Comparison of ENCODE assay signal across 9 cellular contexts in genomic region chr10:122044045-122044661, GRCh38. TPM values are rescaled to one million over a fixed set of nuclear protein-coding genes. Genes with fewer than 3 reads are reported as not detected.
DNase-seq lines count a peak whose midpoint lies in the region; ATAC-seq and TF ChIP-seq lines count a peak whose summit lies in the region.
"Had no signal": no experiment of that assay in that cellular context is flagged by ENCODE, and none has a peak within 500 bp of the region (broad histone marks: within the 10 kb centered on the region; RNA-seq: fewer than 3 reads in every experiment).

No MANE protein-coding gene starts in this region.

- H3K9me3 Mint-ChIP-seq in activated CD4-positive, alpha-beta T cell treated with anti-CD3 and anti-CD28 coated beads for 36 hours (ENCODE audit: low read depth) = no peaks in the 10 kb centered on the region

- H4K20me1 ChIP-seq in HCT116 (ENCODE audit: insufficient read depth) = no peaks in the 10 kb centered on the region

- H2AFZ ChIP-seq in HCT116 (ENCODE audit: low read depth, low read length, poor library complexity, severe bottlenecking) = peak overlapping the region; percentile 85

- TF ChIP-seq RAD21 in HCT116 (IDR thresholded peaks at IDR 0.05; ENCODE audit: low read depth) = no peak

- RAD21 ChIA-PET in HCT116 (lab: Charles Lee; ENCODE audit: low non-redundant PET in 1 of 2, low total read pairs in 2 of 2, uncharacterized antibody in 2 of 2, unreplicated experiment in 2 of 2) = no interaction called here

- WGBS in sigmoid colon, 2 donors = 58 to 70% methylated on average over 13 of the region's 13 CpGs

- BruUV-seq in HCT116 (replicated peaks; lab: Mats Ljungman, UMichigan) = no TSS peak

- peak overlapping the region; percentile 8; the same call in 1 of the 2 replicates for H3K9ac ChIP-seq in HCT116 (ENCODE audit: low read length)

- H3K4me1 Mint-ChIP-seq in activated CD4-positive, alpha-beta T cell treated with anti-CD3 and anti-CD28 coated beads for 36 hours = no peaks in the 10 kb centered on the region

- H3K27ac ChIP-seq in HCT116 (ENCODE audit: low read depth, low read length) = no peak overlapping the region
- H3K27ac ChIP-seq in right atrium auricular region = peak overlapping the region; percentile 63 to 80
- peak overlapping the region; percentile 83 to 88 (median 86) for H3K27ac ChIP-seq in sigmoid colon
- H3K27ac ChIP-seq: breast epithelium had no signal

- no peak for TF ChIP-seq EP300 in sigmoid colon (IDR thresholded peaks at IDR 0.05)

- no peaks in the 10 kb centered on the region for H3K36me3 Mint-ChIP-seq in activated CD4-positive, alpha-beta T cell treated with anti-CD3 and anti-CD28 coated beads for 36 hours (ENCODE audit: low read depth)

- no peaks in the 10 kb centered on the region for H3K36me3 ChIP-seq in HCT116 (ENCODE audit: control insufficient read depth in 1 of 2, insufficient read depth in 2 of 2, low read length in 2 of 2)
- no peaks in the 10 kb centered on the region for H3K36me3 ChIP-seq in right atrium auricular region
- H3K36me3 ChIP-seq in sigmoid colon = no peaks in the 10 kb centered on the region
- H3K36me3 ChIP-seq: breast epithelium had no signal

- TF ChIP-seq POLR2A in HCT116 (IDR thresholded peaks at IDR 0.05; ENCODE audit: borderline replicate concordance, extremely low read depth, insufficient read depth, insufficient read length) (no peak), sigmoid colon (IDR thresholded peaks at IDR 0.05) (no peak)

- H3K27ac Mint-ChIP-seq in activated CD4-positive, alpha-beta T cell treated with anti-CD3 and anti-CD28 coated beads for 36 hours = no peak overlapping the region

- H3K4me2 ChIP-seq in HCT116 (ENCODE audit: low read length) = peak overlapping the region; percentile 60

- H3K79me2 ChIP-seq in HCT116 (ENCODE audit: insufficient read depth, low read length) = no peaks in the 10 kb centered on the region

- H3K4me3 ChIP-seq in HCT116 (replicated peaks in 1 of 2; ENCODE audit: low read depth in 1 of 2, low read length in 2 of 2) = peak overlapping the region in 1 of 2 experiments; percentile 5; a peak in 1 of 4 replicates
- H3K4me3 ChIP-seq in right atrium auricular region = no peak overlapping the region
- H3K4me3 ChIP-seq in sigmoid colon = peak overlapping the region in 3 of 4 donors; percentile 12 to 29 (median 21)
- H3K4me3 ChIP-seq: breast epithelium had no signal

- DNase-seq in HCT116 (ENCODE audit: low read depth, low spot score) (no peak), RPMI7951 (ENCODE audit: low read depth) (peak; percentile 25), right atrium auricular region (ENCODE audit: low spot score) (no peak), sigmoid colon (peak; percentile 89), KG1 (lab: John Stamatoyannopoulos, UW) (no peak)
- no peak for DNase-seq in activated CD8-positive, alpha-beta memory T cell treated with anti-CD3 and anti-CD28 coated beads for 24 hours
- no peak for DNase-seq in effector CD4-positive, alpha-beta T cell
- no peak for DNase-seq in activated CD4-positive, alpha-beta T cell treated with anti-CD3 and anti-CD28 coated beads for 36 hours

- H3K27me3 ChIP-seq in HCT116 (ENCODE audit: insufficient read depth, low read length) = no peaks in the 10 kb centered on the region
- H3K27me3 ChIP-seq in right atrium auricular region = no peaks in the 10 kb centered on the region
- no peaks in the 10 kb centered on the region for H3K27me3 ChIP-seq in sigmoid colon
- H3K27me3 ChIP-seq: breast epithelium had no signal

- H3K9me3 ChIP-seq in HCT116 (ENCODE audit: control insufficient read depth in 1 of 2, insufficient read depth in 1 of 2, low read depth in 1 of 2, low read length in 2 of 2) (no peaks in the 10 kb centered on the region), right atrium auricular region (no peaks in the 10 kb centered on the region), sigmoid colon (no peaks in the 10 kb centered on the region)
- H3K9me3 ChIP-seq: breast epithelium had no signal

- H3K4me1 ChIP-seq in HCT116 (ENCODE audit: control insufficient read depth in 1 of 2, insufficient read depth in 2 of 2, low read length in 2 of 2) (peaks cover 15 to 20% of the 10 kb centered on the region in 2 experiments), right atrium auricular region (peaks cover 0 to 45% of the 10 kb centered on the region in 2 donors), sigmoid colon (peaks cover 0 to 47% (median 42%) of the 10 kb centered on the region in 4 donors)
- H3K4me1 ChIP-seq: breast epithelium had no signal

- H3K27me3 Mint-ChIP-seq in activated CD4-positive, alpha-beta T cell treated with anti-CD3 and anti-CD28 coated beads for 36 hours = peaks cover 10% of the 10 kb centered on the region

- no peaks in the 10 kb centered on the region for H3K9me2 ChIP-seq in HCT116 (ENCODE audit: insufficient read depth)

- CTCF ChIA-PET in HCT116 (lab: Charles Lee) = interaction anchor here (1.5 kb wide), 1 partner anchor 11 kb away, joined by 3 read pairs; no protein-coding TSS in a partner anchor
- CTCF ChIA-PET in activated CD4-positive, alpha-beta T cell treated with anti-CD3 and anti-CD28 coated beads for 36 hours (lab: Charles Lee) = no interaction called here

- intact Hi-C loops in HCT116 (cut with micrococcal nuclease) = no loop called here
- intact Hi-C loops in sigmoid colon (cut with DNase I) = loop anchor here (2.0 kb wide), 1 partner anchor 19 kb away; no protein-coding TSS in a partner anchor
- intact Hi-C loops in activated CD4-positive, alpha-beta T cell treated with anti-CD3 and anti-CD28 coated beads for 36 hours (cut with DNase I, micrococcal nuclease) = no loop called here

- peak; percentile 83 for ATAC-seq in HCT116
- ATAC-seq in activated CD4-positive, alpha-beta T cell treated with anti-CD3 and anti-CD28 coated beads for 36 hours = no peak

- POLR2A ChIA-PET in HCT116 (lab: Charles Lee) = interaction anchor here (1.2 kb wide), 3 partner anchors 16 to 69 kb away, joined by 3 to 4 read pairs (median 4); no protein-coding TSS in a partner anchor
- POLR2A ChIA-PET in activated CD4-positive, alpha-beta T cell treated with anti-CD3 and anti-CD28 coated beads for 36 hours (lab: Charles Lee) = no interaction called here

- H3K4me3 Mint-ChIP-seq in activated CD4-positive, alpha-beta T cell treated with anti-CD3 and anti-CD28 coated beads for 36 hours = no peak overlapping the region

- no peak for TF ChIP-seq CTCF in HCT116 (IDR thresholded peaks at IDR 0.05 in 2 of 3, conservative IDR thresholded peaks at IDR 0.05 in 1 of 3; ENCODE audit: borderline replicate concordance in 1 of 3, insufficient read depth in 1 of 3, low read depth in 2 of 3, low read length in 2 of 3)
- TF ChIP-seq CTCF in right atrium auricular region (IDR thresholded peaks at IDR 0.05) = no peak
- no peak for TF ChIP-seq CTCF in sigmoid colon (IDR thresholded peaks at IDR 0.05)

TF ChIP-seq in HCT116, 20 proteins besides CTCF, POLR2A, EP300 and RAD21 (continues in another document):
- TF ChIP-seq SRF (IDR thresholded peaks at IDR 0.05; ENCODE audit: low read depth) (peak; percentile 98), EGR1 (IDR thresholded peaks at IDR 0.05; ENCODE audit: low read depth) (no peak), TCF7L2 (IDR thresholded peaks at IDR 0.05; ENCODE audit: borderline replicate concordance, extremely low read depth, insufficient read depth, insufficient read length) (no peak), SIN3A (IDR thresholded peaks at IDR 0.05; ENCODE audit: low read depth) (no peak), ZNF274 (IDR thresholded peaks at IDR 0.05; ENCODE audit: low read depth, low read length) (no peak), EZH2phosphoT487 (IDR thresholded peaks at IDR 0.05; ENCODE audit: borderline replicate concordance) (no peak), ELF1 (IDR thresholded peaks at IDR 0.05; ENCODE audit: borderline replicate concordance, low read depth) (no peak), FOSL1 (IDR thresholded peaks at IDR 0.05; ENCODE audit: low read depth) (no peak), JUND (IDR thresholded peaks at IDR 0.05) (no peak), REST (IDR thresholded peaks at IDR 0.05; ENCODE audit: low read depth) (no peak), EZH2 (IDR thresholded peaks at IDR 0.05) (no peak), SP1 (IDR thresholded peaks at IDR 0.05; ENCODE audit: low read depth) (peak; percentile 38; the same call in 1 of the 2 replicates), MAX (IDR thresholded peaks at IDR 0.05) (peak; percentile 72)

RNA-seq across cellular contexts. Expression of gene TACC2, which starts 55.2 kb away (rescaled TPM):
- total RNA-seq in HCT116 (2021; ENCODE audit: unreplicated experiment) (38.6 TPM), right atrium auricular region (100 to 1,000 TPM; 247 to 286 TPM), sigmoid colon (100 to 1,000 TPM in 1 of 4 donors, 10 to 100 TPM in 3; 64.2 to 173 (median 73.3) TPM)
- 26.0 and 30.6 TPM in 2 replicates for polyA plus RNA-seq in HCT116 (2012)
- 7.3 and 11.1 TPM in 2 replicates for total RNA-seq in RPMI7951 (2014; rRNA removed; shearing (Covaris generic))
- 10 to 100 TPM; 43.7 to 77.7 (median 55.3) TPM for polyA plus RNA-seq in sigmoid colon
- total RNA-seq in activated CD4-positive, alpha-beta T cell treated with anti-CD3 and anti-CD28 coated beads for 36 hours = not detected

Comparison
In these comparisons a context has a peak if more than half of its experiments do, and no peak if none do; other contexts are left out.
1. DNase-seq: peak in RPMI7951 (single experiment) and sigmoid colon (single experiment); none in HCT116 (single experiment), right atrium auricular region (single experiment), KG1 (single experiment), activated CD8-positive, alpha-beta memory T cell treated with anti-CD3 and anti-CD28 coated beads for 24 hours (single experiment), effector CD4-positive, alpha-beta T cell (single experiment) and activated CD4-positive, alpha-beta T cell treated with anti-CD3 and anti-CD28 coated beads for 36 hours (single experiment).
2. H3K4me3 ChIP-seq: peak in sigmoid colon (3 of 4); none in right atrium auricular region (0 of 2).